Comparison of ENCODE assay signal across 32 cellular contexts in the genomic region with DNA sequence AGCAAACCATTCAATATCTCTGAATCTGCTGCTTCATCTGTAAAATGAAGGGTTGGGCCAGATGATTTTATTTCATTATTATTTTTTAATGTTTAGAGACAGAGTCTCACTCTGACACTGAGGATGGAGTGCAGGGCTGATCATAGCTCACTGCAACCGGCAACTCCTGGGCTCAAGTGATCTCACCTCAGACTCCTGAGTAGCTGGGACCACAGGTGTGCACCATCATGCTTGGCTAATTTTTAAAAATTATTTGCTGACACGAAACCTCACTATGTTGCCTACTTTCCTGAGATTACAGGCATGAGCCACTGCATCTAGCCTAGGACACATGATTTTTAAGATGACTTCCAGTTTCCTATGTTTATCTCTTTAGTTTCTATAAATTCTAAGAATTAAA.
DNase-seq lines count a peak whose midpoint lies in the region; ATAC-seq, FAIRE-seq and TF ChIP-seq lines count a peak whose summit lies in the region.
"Had no signal": no experiment of that assay in that cellular context is flagged by ENCODE, and none has a peak within 500 bp of the region (broad histone marks: within the 10 kb centered on the region; RNA-seq: fewer than 3 reads in every experiment).

No MANE protein-coding gene starts in this region.

- H3K18ac ChIP-seq in H1 (ENCODE audit: extremely low read depth, low read length) (peak overlapping the region; percentile 26; the same call in 1 of the 2 replicates), trophoblast cell (ENCODE audit: low read length) (no peak overlapping the region)

- H4K8ac ChIP-seq in H1 (ENCODE audit: extremely low read depth, insufficient read depth, low read length) (no peak overlapping the region), trophoblast cell (ENCODE audit: low read depth, low read length) (no peak overlapping the region)

- no peak overlapping the region for H3K56ac ChIP-seq in H1 (replicated peaks; ENCODE audit: insufficient read length, low read depth, low read length)

- H3K23ac ChIP-seq in H1 (ENCODE audit: insufficient read length) (no peak overlapping the region), trophoblast cell (ENCODE audit: low read length) (no peak overlapping the region)

- peak overlapping the region; percentile 29 for H3K4ac ChIP-seq in H1 (replicated peaks; ENCODE audit: insufficient read length, low read depth, low read length)
- H3K4ac ChIP-seq in trophoblast cell (ENCODE audit: low read depth, low read length) = no peak overlapping the region

- no peaks in the 10 kb centered on the region for H3K23me2 ChIP-seq in H1 (ENCODE audit: low read depth, low read length)

- H3K4me1 ChIP-seq in H1 (replicated peaks in 1 of 4; ENCODE audit: control insufficient read depth in 3 of 4, insufficient read depth in 4 of 4, low read length in 3 of 4) (peaks cover 7 to 33% (median 23%) of the 10 kb centered on the region in 4 experiments; a peak in 6 of 7 replicates), trophoblast cell (ENCODE audit: control insufficient read depth in 1 of 2, insufficient read depth in 2 of 2, low read length in 2 of 2) (peaks cover 10 to 18% of the 10 kb centered on the region in 2 experiments), tibial nerve (peaks cover 0 to 11% (median 0%) of the 10 kb centered on the region in 4 donors)
- H3K4me1 ChIP-seq: HAP-1, left lung, uterus had no signal

- H3K9ac ChIP-seq in H1 (replicated peaks in 1 of 4; ENCODE audit: extremely low read depth in 1 of 4, low read depth in 3 of 4, low read length in 3 of 4) (no peak overlapping the region; a peak in 1 of 7 replicates), trophoblast cell (ENCODE audit: low read length) (no peak overlapping the region)

- H3K14ac ChIP-seq in H1 (ENCODE audit: insufficient read length) (no peak overlapping the region), trophoblast cell (ENCODE audit: low read length) (no peak overlapping the region)

- DNase-seq in H1 (ENCODE audit: low read depth in 1 of 2, low spot score in 2 of 2) (no peak), trophoblast cell (no peak), tibial nerve (ENCODE audit: low spot score in 2 of 2) (no peak), HuH-7.5 (ENCODE audit: low spot score) (no peak)
- no peak for DNase-seq in effector CD4-positive, alpha-beta T cell
- DNase-seq: activated CD4-positive, alpha-beta T cell treated with anti-CD3 and anti-CD28 coated beads, Interleukin-2, amount 50 U/mL, for 48 hours; activated CD4-positive, CD25-positive, alpha-beta regulatory T cell treated with anti-CD3 and anti-CD28 coated beads, Interleukin-2, amount 50 U/mL, for 72 hours; activated gamma-delta T cell treated with Interleukin-2 at 50 U/mL for 16 hours; activated naive CD8-positive, alpha-beta T cell treated with anti-CD3 and anti-CD28 coated beads, Interleukin-2, amount 50 U/mL, for 24 hours; activated T-cell treated with anti-CD3 and anti-CD28 coated beads, Interleukin-2, amount 50 U/mL, for 48 hours; C1 segment of cervical spinal cord; central memory CD4-positive, alpha-beta T cell; glutamatergic neuron; KG1; left lung; NCI-H1105; NCI-H2029; NCI-H526; NK-92 treated with Interleukin-12 subunit alpha and Interleukin-12 subunit beta, amount 100 ng/mL, for 24 hours; PC-9; posterior cingulate gyrus; right cardiac atrium; Right ventricle myocardium superior; stimulated activated CD4-positive, alpha-beta T cell treated with anti-CD3 and anti-CD28 coated beads, Interleukin-2, amount 100 ng/mL, for 24 hours; T-helper 17 cell; uterus had no signal

- no peak for TF ChIP-seq POLR2A in H1 (IDR thresholded peaks at IDR 0.05; ENCODE audit: control extremely low read depth in 1 of 2, low read depth in 2 of 2, low read length in 2 of 2)
- TF ChIP-seq POLR2A in tibial nerve (IDR thresholded peaks at IDR 0.05) = no peak

- H2BK120ac ChIP-seq in H1 (replicated peaks; ENCODE audit: low read depth, low read length) = peak overlapping the region; percentile 44
- peak overlapping the region; percentile 30 for H2BK120ac ChIP-seq in trophoblast cell (ENCODE audit: insufficient read depth, low read length, poor library complexity)

- no peak overlapping the region for H3K4me3 ChIP-seq in H1 (ENCODE audit: extremely low read depth in 1 of 4, insufficient read depth in 2 of 4, low read depth in 3 of 4, low read length in 4 of 4)
- H3K4me3 ChIP-seq in trophoblast cell (ENCODE audit: low read depth, low read length) = no peak overlapping the region
- no peak overlapping the region for H3K4me3 ChIP-seq in tibial nerve
- H3K4me3 ChIP-seq: HAP-1, left lung, PC-9, thoracic aorta, uterus had no signal

- no peak overlapping the region for H3K27ac ChIP-seq in H1 (ENCODE audit: low read depth, low read length)
- peak overlapping the region; percentile 43 for H3K27ac ChIP-seq in trophoblast cell (ENCODE audit: low read depth, low read length)
- no peak overlapping the region for H3K27ac ChIP-seq in tibial nerve
- H3K27ac ChIP-seq: left lung, PC-9, thoracic aorta, uterus had no signal

- no peaks in the 10 kb centered on the region; a peak in 1 of 4 replicates for H3K79me2 ChIP-seq in H1 (ENCODE audit: control insufficient read depth in 1 of 2, insufficient read depth in 2 of 2, low read length in 2 of 2)
- peaks cover 1% of the 10 kb centered on the region for H3K79me2 ChIP-seq in trophoblast cell (ENCODE audit: control insufficient read depth, insufficient read depth, low read length, poor library complexity)

- WGBS in H1 (ENCODE audit: extremely low coverage in 1 of 2, insufficient coverage in 1 of 2, insufficient read length in 1 of 2, insufficient replicate concordance in 2 of 2, low coverage in 1 of 2, low lambda C conversion rate in 2 of 2, missing lambda C conversion rate in 1 of 2), 2 experiments = 82% methylated on average over 2 of the region's 2 CpGs; no CpG with 5 or more reads in 1 of the 2 experiments
- WGBS in trophoblast cell (ENCODE audit: extremely low coverage, insufficient coverage, insufficient read length) = no CpG with 5 or more reads among the region's 2 CpGs
- WGBS in tibial nerve, 2 donors = 91 to 100% methylated on average over 2 of the region's 2 CpGs

- no peak overlapping the region for H2BK15ac ChIP-seq in H1 (ENCODE audit: low read length)

- peak overlapping the region in 1 of 2 experiments; percentile 53; a peak in 1 of 4 replicates for H3K4me2 ChIP-seq in H1 (ENCODE audit: insufficient read depth in 1 of 2, low read depth in 2 of 2, low read length in 2 of 2)
- no peak overlapping the region for H3K4me2 ChIP-seq in trophoblast cell (ENCODE audit: low read length)
- H3K4me2 ChIP-seq: PC-9 had no signal

- H2BK5ac ChIP-seq in H1 (ENCODE audit: low read depth, low read length) = peak overlapping the region; percentile 93; the same call in 1 of the 2 replicates
- peak overlapping the region; percentile 57 for H2BK5ac ChIP-seq in trophoblast cell (ENCODE audit: low read depth, low read length, poor library complexity)

- H4K12ac ChIP-seq in trophoblast cell (ENCODE audit: low read depth, low read length) = no peak overlapping the region

- FAIRE-seq in H1 (lab: Jason Lieb, UNC) = no peak
- FAIRE-seq: GM18507, GM19239 had no signal

- POLR2A ChIA-PET in H1 (lab: Charles Lee; ENCODE audit: partially characterized antibody) = no interaction called here

- H4K91ac ChIP-seq in H1 (replicated peaks; ENCODE audit: insufficient read length, low read length) (peak overlapping the region; percentile 29), trophoblast cell (ENCODE audit: low read depth, low read length) (peak overlapping the region; percentile 66)

- CTCF ChIA-PET in H1 (lab: Charles Lee; ENCODE audit: partially characterized antibody) = interaction anchor here (0.9 to 2.4 kb wide), 9 partner anchors 17 to 307 kb away, joined by 3 to 8 read pairs (median 3); partner anchors contain the start of gene CLDN1

- ATAC-seq in GM18868 (IDR thresholded peaks at IDR 0.05; ENCODE audit: unreplicated experiment) = peak; percentile 42
- peak; percentile 35 for ATAC-seq in HG03432 (IDR thresholded peaks at IDR 0.05; ENCODE audit: unreplicated experiment)
- ATAC-seq: activated naive CD8-positive, alpha-beta T cell treated with anti-CD3 and anti-CD28 coated beads, Interleukin-2, amount 50 U/mL, for 24 hours; left lung; right cardiac atrium; T-helper 17 cell had no signal

- no peak for TF ChIP-seq RAD21 in H1 (IDR thresholded peaks at IDR 0.05 in 1 of 2, conservative IDR thresholded peaks at IDR 0.05 in 1 of 2; ENCODE audit: low read depth in 2 of 2, low read length in 2 of 2)

- TF ChIP-seq CTCF in H1 (IDR thresholded peaks at IDR 0.05; ENCODE audit: control extremely low read depth in 1 of 3, insufficient read depth in 1 of 3, low read depth in 1 of 3, low read length in 3 of 3) (no peak), tibial nerve (IDR thresholded peaks at IDR 0.05) (no peak)

- H4K20me1 ChIP-seq in H1 (replicated peaks in 1 of 2; ENCODE audit: control insufficient read depth in 1 of 2, insufficient read depth in 2 of 2, low read length in 2 of 2) = no peaks in the 10 kb centered on the region

- H3K36me3 ChIP-seq in H1 (ENCODE audit: control insufficient read depth in 2 of 4, insufficient read depth in 4 of 4, low read length in 3 of 4) (no peaks in the 10 kb centered on the region), trophoblast cell (ENCODE audit: control insufficient read depth in 1 of 2, insufficient read depth in 2 of 2, low read length in 2 of 2) (no peaks in the 10 kb centered on the region), tibial nerve (no peaks in the 10 kb centered on the region)
- H3K36me3 ChIP-seq: HAP-1, left lung, thoracic aorta, uterus had no signal

- H2BK12ac ChIP-seq in H1 (ENCODE audit: low read depth, low read length) (no peak overlapping the region), trophoblast cell (ENCODE audit: low read length) (peak overlapping the region; percentile 82)

- H2AK5ac ChIP-seq in H1 (ENCODE audit: low read depth, low read length) (no peak overlapping the region; the same call in 1 of the 2 replicates), trophoblast cell (ENCODE audit: low read length) (no peak overlapping the region)

- H2AFZ ChIP-seq in H1 (ENCODE audit: low read length) (no peak overlapping the region), trophoblast cell (ENCODE audit: insufficient read depth, low read length, poor library complexity) (no peak overlapping the region)

- H3K9me3 ChIP-seq in H1 (ENCODE audit: insufficient read depth in 2 of 2, low read depth in 1 of 2, low read length in 1 of 2) (no peaks in the 10 kb centered on the region), trophoblast cell (ENCODE audit: insufficient read depth, low read depth, low read length) (no peaks in the 10 kb centered on the region), tibial nerve (no peaks in the 10 kb centered on the region)
- H3K9me3 ChIP-seq: HAP-1, left lung, thoracic aorta, uterus had no signal

- H2BK20ac ChIP-seq in H1 (ENCODE audit: low read length) = peak overlapping the region; percentile 8; the same call in 1 of the 2 replicates

- TF ChIP-seq EP300 in H1 (IDR thresholded peaks at IDR 0.05; ENCODE audit: borderline replicate concordance in 1 of 2, low read depth in 2 of 2, low read length in 2 of 2) (no peak), tibial nerve (IDR thresholded peaks at IDR 0.05) (no peak)

- no peaks in the 10 kb centered on the region for H3K79me1 ChIP-seq in H1 (ENCODE audit: low read depth, low read length)
- H3K79me1 ChIP-seq in trophoblast cell (ENCODE audit: low read length) = peaks cover 10% of the 10 kb centered on the region

- H3K27me3 ChIP-seq in H1 (replicated peaks in 1 of 4; ENCODE audit: control insufficient read depth in 3 of 4, extremely low read depth in 1 of 4, insufficient read depth in 3 of 4, low read length in 3 of 4) = no peaks in the 10 kb centered on the region
- H3K27me3 ChIP-seq in trophoblast cell (ENCODE audit: insufficient read depth, low read length) = no peaks in the 10 kb centered on the region
- H3K27me3 ChIP-seq in tibial nerve = no peaks in the 10 kb centered on the region
- H3K27me3 ChIP-seq: uterus had no signal

- no peak overlapping the region for H4K5ac ChIP-seq in H1 (ENCODE audit: insufficient read length, low read depth, low read length)
